1 cellular context compared by ENCODE assay signal in the genomic region with DNA sequence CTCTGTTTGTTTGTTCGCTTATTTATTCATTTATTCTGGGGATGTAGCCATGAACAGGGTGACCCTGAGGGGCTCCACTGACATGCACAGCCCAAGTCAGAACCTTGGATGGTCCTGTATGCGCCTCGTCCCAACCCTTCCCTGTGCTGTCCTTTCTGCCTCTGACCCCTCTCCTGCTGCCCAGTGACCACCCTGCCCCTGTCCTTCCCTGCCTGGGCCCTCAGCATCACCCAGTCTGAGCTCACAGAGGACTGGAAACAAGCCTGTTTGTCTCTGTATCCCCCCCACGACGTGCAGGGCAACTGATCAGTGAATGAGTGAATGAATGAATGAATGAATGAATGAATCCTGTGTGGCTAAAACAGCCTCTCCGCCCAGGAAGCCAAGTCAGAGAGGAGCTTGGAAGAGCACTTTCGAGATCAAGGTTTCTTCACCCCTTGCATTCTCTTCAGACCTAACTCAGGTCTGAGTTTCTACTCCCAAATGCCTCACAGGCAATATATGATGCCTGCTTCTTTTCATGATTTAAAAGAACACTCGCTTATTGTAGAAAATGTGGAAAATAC.
TF ChIP-seq lines count a peak whose summit lies in the region.

No MANE protein-coding gene starts in this region.

TF ChIP-seq in HepG2, 621 proteins besides CTCF, POLR2A, EP300 and RAD21 (continued from another document):
- TF ChIP-seq ZFP37 (CRISPR knock-in tag; IDR thresholded peaks at IDR 0.05; ENCODE audit: borderline replicate concordance), result no peak
- no peak for TF ChIP-seq ZNF484 (CRISPR knock-in tag; IDR thresholded peaks at IDR 0.05; ENCODE audit: borderline replicate concordance, low read depth)
- no peak for TF ChIP-seq TEAD2 (CRISPR knock-in tag; IDR thresholded peaks at IDR 0.05)
- TF ChIP-seq PAF1 (CRISPR knock-in tag; IDR thresholded peaks at IDR 0.05), result no peak
- TF ChIP-seq, protein P1, sequence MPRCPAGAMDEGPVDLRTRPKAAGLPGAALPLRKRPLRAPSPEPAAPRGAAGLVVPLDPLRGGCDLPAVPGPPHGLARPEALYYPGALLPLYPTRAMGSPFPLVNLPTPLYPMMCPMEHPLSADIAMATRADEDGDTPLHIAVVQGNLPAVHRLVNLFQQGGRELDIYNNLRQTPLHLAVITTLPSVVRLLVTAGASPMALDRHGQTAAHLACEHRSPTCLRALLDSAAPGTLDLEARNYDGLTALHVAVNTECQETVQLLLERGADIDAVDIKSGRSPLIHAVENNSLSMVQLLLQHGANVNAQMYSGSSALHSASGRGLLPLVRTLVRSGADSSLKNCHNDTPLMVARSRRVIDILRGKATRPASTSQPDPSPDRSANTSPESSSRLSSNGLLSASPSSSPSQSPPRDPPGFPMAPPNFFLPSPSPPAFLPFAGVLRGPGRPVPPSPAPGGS (CRISPR knock-in tag; IDR thresholded peaks at IDR 0.05), result no peak
